27 cellular contexts compared by ENCODE assay signal in the genomic region with DNA sequence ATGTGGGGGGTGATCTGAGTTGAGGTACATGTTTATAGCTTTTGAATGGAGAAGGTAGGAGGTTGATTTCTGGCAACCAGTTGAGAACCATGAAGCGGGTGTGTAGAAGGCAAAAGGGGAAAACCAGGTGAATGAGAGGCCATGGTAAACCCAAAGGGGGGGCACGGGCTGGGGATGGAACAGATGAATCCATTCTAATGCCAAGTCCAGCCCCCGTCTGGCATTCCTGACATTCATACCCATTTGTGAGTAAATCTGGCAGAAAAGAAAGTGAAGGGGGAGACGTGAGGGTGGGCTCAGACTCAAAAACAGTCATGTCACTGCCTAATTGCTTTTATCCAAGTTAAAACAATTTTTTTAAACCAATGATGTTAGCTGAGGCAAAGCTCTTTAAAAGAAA.
"Had no signal": no experiment of that assay in that cellular context is flagged by ENCODE, and none has a peak within 500 bp of the region (broad histone marks: within the 10 kb centered on the region; RNA-seq: fewer than 3 reads in every experiment).

No MANE protein-coding gene starts in this region.

- H3K4me1 ChIP-seq: esophagus squamous epithelium, lower lobe of right lung, psoas muscle, sigmoid colon, transverse colon, upper lobe of right lung, vagina had no signal

- H3K4me1 Mint-ChIP-seq: immature natural killer cell; naive thymus-derived CD8-positive, alpha-beta T cell; stimulated activated memory B cell treated with anti-CD40 and anti-IgM and Interleukin-4, amounts not matched to agents 10 μg/mL and 1 μg/mL and 100 μg/mL, for 72 hours had no signal

- DNase-seq: dermis blood vessel endothelial cell; effector memory CD8-positive, alpha-beta T cell; erythroblast; esophagus squamous epithelium; foreskin melanocyte; glutamatergic neuron; heart right ventricle; hippocampal formation; immature natural killer cell; islet precursor cell; kidney glomerular epithelial cell; left ventricle myocardium superior; lower lobe of right lung; naive thymus-derived CD8-positive, alpha-beta T cell; nephron progenitor cell; occipital lobe; ovary; psoas muscle; right cardiac atrium; sigmoid colon; stimulated activated CD4-positive, alpha-beta T cell treated with anti-CD3 and anti-CD28 coated beads, Interleukin-4, amount 100 ng/mL, for 4 hours; stimulated activated naive CD8-positive, alpha-beta T cell treated with anti-CD3 and anti-CD28 coated beads, Interleukin-15, Interleukin-2, amounts not matched to agents 100 U/mL and 50 U/mL, for 24 hours; transverse colon; upper lobe of right lung had no signal

- H3K36me3 ChIP-seq: esophagus squamous epithelium, heart right ventricle, lower lobe of right lung, ovary, sigmoid colon, transverse colon, upper lobe of right lung, vagina had no signal

- H3K9me3 ChIP-seq: esophagus squamous epithelium, heart right ventricle, lower lobe of right lung, ovary, psoas muscle, sigmoid colon, transverse colon, upper lobe of right lung, vagina had no signal

- H3K36me3 Mint-ChIP-seq: immature natural killer cell; naive thymus-derived CD8-positive, alpha-beta T cell; stimulated activated memory B cell treated with anti-CD40 and anti-IgM and Interleukin-4, amounts not matched to agents 10 μg/mL and 1 μg/mL and 100 μg/mL, for 72 hours had no signal

- H3K4me3 ChIP-seq: coronary artery, esophagus squamous epithelium, heart right ventricle, lower lobe of right lung, ovary, psoas muscle, sigmoid colon, transverse colon, upper lobe of right lung, vagina had no signal

- H3K27ac ChIP-seq: coronary artery, esophagus squamous epithelium, heart right ventricle, lower lobe of right lung, ovary, psoas muscle, sigmoid colon, transverse colon, upper lobe of right lung, vagina had no signal

- H3K27ac Mint-ChIP-seq: effector memory CD8-positive, alpha-beta T cell; immature natural killer cell; naive thymus-derived CD8-positive, alpha-beta T cell; nephron progenitor cell; stimulated activated memory B cell treated with anti-CD40 and anti-IgM and Interleukin-4, amounts not matched to agents 10 μg/mL and 1 μg/mL and 100 μg/mL, for 72 hours had no signal

- H3K9me3 Mint-ChIP-seq: immature natural killer cell, nephron progenitor cell had no signal

- H3K4me3 Mint-ChIP-seq: effector memory CD8-positive, alpha-beta T cell; immature natural killer cell; naive thymus-derived CD8-positive, alpha-beta T cell; nephron progenitor cell; stimulated activated memory B cell treated with anti-CD40 and anti-IgM and Interleukin-4, amounts not matched to agents 10 μg/mL and 1 μg/mL and 100 μg/mL, for 72 hours had no signal

- ATAC-seq: effector memory CD8-positive, alpha-beta T cell; heart right ventricle; left ventricle myocardium superior; lower lobe of right lung; naive thymus-derived CD8-positive, alpha-beta T cell; psoas muscle; right cardiac atrium; stimulated activated memory B cell treated with anti-CD40 and anti-IgM and Interleukin-4, amounts not matched to agents 10 μg/mL and 1 μg/mL and 100 μg/mL, for 72 hours; stimulated activated naive CD8-positive, alpha-beta T cell treated with anti-CD3 and anti-CD28 coated beads, Interleukin-15, Interleukin-2, amounts not matched to agents 100 U/mL and 50 U/mL, for 24 hours; upper lobe of right lung had no signal

- H3K27me3 ChIP-seq: esophagus squamous epithelium, heart right ventricle, ovary, sigmoid colon, transverse colon, upper lobe of right lung, vagina had no signal
